Comparison of ENCODE assay signal across 39 cellular contexts in genomic region chr7:25868509-25868908, GRCh38.
"Had no signal": no experiment of that assay in that cellular context is flagged by ENCODE, and none has a peak within 500 bp of the region (broad histone marks: within the 10 kb centered on the region; RNA-seq: fewer than 3 reads in every experiment).

No MANE protein-coding gene starts in this region.

- H3K4me1 ChIP-seq: adrenal gland, ascending aorta, body of pancreas, breast epithelium had no signal

- H3K9me3 Mint-ChIP-seq: activated naive CD4-positive, alpha-beta T cell treated with anti-CD3 and anti-CD28 coated beads for 36 hours; activated naive CD4-positive, alpha-beta T cell treated with anti-CD3 and anti-CD28 coated beads, Interleukin-2, amount 10 ng/mL, durations not matched to agents 7 days and 5 days; activated naive CD4-positive, alpha-beta T cell treated with anti-CD3 and anti-CD28 coated beads, Interleukin-2, amount 50 U/mL, for 24 hours; activated naive CD4-positive, alpha-beta T cell treated with anti-CD3 and anti-CD28 coated beads, Interleukin-2, amount 50 U/mL, for 72 hours; activated naive CD8-positive, alpha-beta T cell treated with anti-CD3 and anti-CD28 coated beads for 36 hours; activated naive CD8-positive, alpha-beta T cell treated with anti-CD3 and anti-CD28 coated beads, Interleukin-2, amount 10 ng/mL, durations not matched to agents 7 days and 5 days; activated T-cell treated with anti-CD3 and anti-CD28 coated beads, Interleukin-2, amount 50 U/mL, for 4 hours; activated T-cell treated with anti-CD3 and anti-CD28 coated beads, Interleukin-2, amount 50 U/mL, for 72 hours; activated T-helper 1 cell treated with anti-CD3 and anti-CD28 coated beads, Interleukin-12 subunit alpha, Interleukin-12 subunit beta, Interleukin-2, Interleukin-4 antibody, amounts not matched to agents 30 ng/mL and 10 ng/mL and 1 ng/mL, durations not matched to agents 14 hours and 24 hours and 36 hours; activated T-helper 17 cell treated with anti-CD3 and anti-CD28 coated beads, Interleukin-2, amount 50 U/mL, for 72 hours; activated T-helper 2 cell treated with anti-CD3 and anti-CD28 coated beads, Interferon-gamma antibody, Interleukin-2, Interleukin-4, amounts not matched to agents 10 μg/mL and 5 μg/mL and 100 μg/mL, durations not matched to agents 14 hours and 24 hours and 36 hours; central memory CD8-positive, alpha-beta T cell had no signal

- FAIRE-seq: astrocyte, bronchial epithelial cell, colon had no signal

- H3K27ac Mint-ChIP-seq: activated naive CD4-positive, alpha-beta T cell treated with anti-CD3 and anti-CD28 coated beads for 36 hours; activated naive CD4-positive, alpha-beta T cell treated with anti-CD3 and anti-CD28 coated beads, Interleukin-2, amount 10 ng/mL, durations not matched to agents 7 days and 5 days; activated naive CD4-positive, alpha-beta T cell treated with anti-CD3 and anti-CD28 coated beads, Interleukin-2, amount 50 U/mL, for 24 hours; activated naive CD4-positive, alpha-beta T cell treated with anti-CD3 and anti-CD28 coated beads, Interleukin-2, amount 50 U/mL, for 72 hours; activated naive CD8-positive, alpha-beta T cell; activated naive CD8-positive, alpha-beta T cell treated with anti-CD3 and anti-CD28 coated beads for 36 hours; activated naive CD8-positive, alpha-beta T cell treated with anti-CD3 and anti-CD28 coated beads, Interleukin-2, amount 10 ng/mL, durations not matched to agents 7 days and 5 days; activated naive CD8-positive, alpha-beta T cell treated with anti-CD3 and anti-CD28 coated beads, Interleukin-2, amount 50 U/mL, for 24 hours; activated T-cell treated with anti-CD3 and anti-CD28 coated beads, Interleukin-2, amount 50 U/mL, for 72 hours; activated T-helper 1 cell treated with anti-CD3 and anti-CD28 coated beads, Interleukin-12 subunit alpha, Interleukin-12 subunit beta, Interleukin-2, Interleukin-4 antibody, amounts not matched to agents 30 ng/mL and 10 ng/mL and 1 ng/mL, durations not matched to agents 14 hours and 24 hours and 36 hours; activated T-helper 17 cell treated with anti-CD3 and anti-CD28 coated beads, Interleukin-2, amount 50 U/mL, for 72 hours; activated T-helper 2 cell treated with anti-CD3 and anti-CD28 coated beads, Interferon-gamma antibody, Interleukin-2, Interleukin-4, amounts not matched to agents 10 μg/mL and 5 μg/mL and 100 μg/mL, durations not matched to agents 14 hours and 24 hours and 36 hours; brain had no signal

- H3K4me3 Mint-ChIP-seq: activated naive CD4-positive, alpha-beta T cell treated with anti-CD3 and anti-CD28 coated beads for 36 hours; activated naive CD4-positive, alpha-beta T cell treated with anti-CD3 and anti-CD28 coated beads, Interleukin-2, amount 10 ng/mL, durations not matched to agents 7 days and 5 days; activated naive CD4-positive, alpha-beta T cell treated with anti-CD3 and anti-CD28 coated beads, Interleukin-2, amount 50 U/mL, for 24 hours; activated naive CD8-positive, alpha-beta T cell; activated naive CD8-positive, alpha-beta T cell treated with anti-CD3 and anti-CD28 coated beads for 36 hours; activated naive CD8-positive, alpha-beta T cell treated with anti-CD3 and anti-CD28 coated beads, Interleukin-2, amount 10 ng/mL, durations not matched to agents 7 days and 5 days; activated naive CD8-positive, alpha-beta T cell treated with anti-CD3 and anti-CD28 coated beads, Interleukin-2, amount 50 U/mL, for 24 hours; activated T-cell treated with anti-CD3 and anti-CD28 coated beads, Interleukin-2, amount 50 U/mL, for 4 hours; activated T-cell treated with anti-CD3 and anti-CD28 coated beads, Interleukin-2, amount 50 U/mL, for 72 hours; activated T-helper 1 cell treated with anti-CD3 and anti-CD28 coated beads, Interleukin-12 subunit alpha, Interleukin-12 subunit beta, Interleukin-2, Interleukin-4 antibody, amounts not matched to agents 30 ng/mL and 10 ng/mL and 1 ng/mL, durations not matched to agents 14 hours and 24 hours and 36 hours; activated T-helper 17 cell treated with anti-CD3 and anti-CD28 coated beads, Interleukin-2, amount 50 U/mL, for 72 hours; brain; central memory CD8-positive, alpha-beta T cell had no signal

- ATAC-seq: activated naive CD4-positive, alpha-beta T cell treated with anti-CD3 and anti-CD28 coated beads, Interleukin-2, amount 50 U/mL, for 72 hours; activated naive CD8-positive, alpha-beta T cell treated with anti-CD3 and anti-CD28 coated beads, Interleukin-2, amount 50 U/mL, for 24 hours; activated T-cell treated with anti-CD3 and anti-CD28 coated beads, Interleukin-2, amount 50 U/mL, for 4 hours; activated T-cell treated with anti-CD3 and anti-CD28 coated beads, Interleukin-2, amount 50 U/mL, for 72 hours; activated T-helper 17 cell treated with anti-CD3 and anti-CD28 coated beads, Interleukin-2, amount 50 U/mL, for 72 hours; body of pancreas had no signal

- DNase-seq: activated effector memory CD4-positive, alpha-beta T cell treated with anti-CD3 and anti-CD28 coated beads, Interleukin-2, amount 50 U/mL, for 16 hours; activated effector memory CD4-positive, alpha-beta T cell treated with Interleukin-2 at 50 U/mL for 16 hours; activated gamma-delta T cell; activated gamma-delta T cell treated with Interleukin-2 at 50 U/mL for 16 hours; activated naive CD4-positive, alpha-beta T cell; activated naive CD4-positive, alpha-beta T cell treated with anti-CD3 and anti-CD28 coated beads for 36 hours; activated naive CD4-positive, alpha-beta T cell treated with anti-CD3 and anti-CD28 coated beads, Interleukin-2, amount 10 ng/mL, durations not matched to agents 7 days and 5 days; activated naive CD4-positive, alpha-beta T cell treated with anti-CD3 and anti-CD28 coated beads, Interleukin-2, amount 50 U/mL, for 16 hours; activated naive CD4-positive, alpha-beta T cell treated with Interleukin-2 at 50 U/mL for 16 hours; activated naive CD8-positive, alpha-beta T cell treated with anti-CD3 and anti-CD28 coated beads for 36 hours; activated naive CD8-positive, alpha-beta T cell treated with anti-CD3 and anti-CD28 coated beads, Interleukin-2, amount 10 ng/mL, durations not matched to agents 7 days and 5 days; activated naive CD8-positive, alpha-beta T cell treated with anti-CD3 and anti-CD28 coated beads, Interleukin-2, amount 50 U/mL, for 24 hours; activated T-cell treated with anti-CD3 and anti-CD28 coated beads, Interleukin-2, amount 50 U/mL, for 4 hours; activated T-cell treated with anti-CD3 and anti-CD28 coated beads, Interleukin-2, amount 50 U/mL, for 48 hours; activated T-cell treated with anti-CD3 and anti-CD28 coated beads, Interleukin-2, amount 50 U/mL, for 72 hours; adrenal gland; amniotic stem cell; amygdala; anterior cingulate cortex; aorta; body of pancreas; brain microvascular endothelial cell; caudate nucleus; central memory CD4-positive, alpha-beta T cell; cerebellar nuclear complex had no signal

- H3K27ac ChIP-seq: adrenal gland, ascending aorta, body of pancreas, brain microvascular endothelial cell, breast epithelium, cardiac muscle cell had no signal

- H3K4me3 ChIP-seq: adrenal gland, ascending aorta, body of pancreas, breast epithelium, cardiac muscle cell had no signal

- H3K9me3 ChIP-seq: adrenal gland, body of pancreas, breast epithelium had no signal

- H3K36me3 Mint-ChIP-seq: activated naive CD4-positive, alpha-beta T cell treated with anti-CD3 and anti-CD28 coated beads, Interleukin-2, amount 10 ng/mL, durations not matched to agents 7 days and 5 days; activated naive CD4-positive, alpha-beta T cell treated with anti-CD3 and anti-CD28 coated beads, Interleukin-2, amount 50 U/mL, for 24 hours; activated naive CD8-positive, alpha-beta T cell treated with anti-CD3 and anti-CD28 coated beads for 36 hours; activated naive CD8-positive, alpha-beta T cell treated with anti-CD3 and anti-CD28 coated beads, Interleukin-2, amount 10 ng/mL, durations not matched to agents 7 days and 5 days; brain had no signal

- H3K4me1 Mint-ChIP-seq: activated naive CD4-positive, alpha-beta T cell treated with anti-CD3 and anti-CD28 coated beads, Interleukin-2, amount 50 U/mL, for 24 hours; activated naive CD8-positive, alpha-beta T cell treated with anti-CD3 and anti-CD28 coated beads for 36 hours; activated naive CD8-positive, alpha-beta T cell treated with anti-CD3 and anti-CD28 coated beads, Interleukin-2, amount 10 ng/mL, durations not matched to agents 7 days and 5 days; activated T-helper 17 cell treated with anti-CD3 and anti-CD28 coated beads, Interleukin-2, amount 50 U/mL, for 72 hours; central memory CD8-positive, alpha-beta T cell had no signal

- H3K36me3 ChIP-seq: adrenal gland, ascending aorta, brain microvascular endothelial cell, breast epithelium, cardiac muscle cell had no signal
